18 cellular contexts compared by ENCODE assay signal in the genomic region with DNA sequence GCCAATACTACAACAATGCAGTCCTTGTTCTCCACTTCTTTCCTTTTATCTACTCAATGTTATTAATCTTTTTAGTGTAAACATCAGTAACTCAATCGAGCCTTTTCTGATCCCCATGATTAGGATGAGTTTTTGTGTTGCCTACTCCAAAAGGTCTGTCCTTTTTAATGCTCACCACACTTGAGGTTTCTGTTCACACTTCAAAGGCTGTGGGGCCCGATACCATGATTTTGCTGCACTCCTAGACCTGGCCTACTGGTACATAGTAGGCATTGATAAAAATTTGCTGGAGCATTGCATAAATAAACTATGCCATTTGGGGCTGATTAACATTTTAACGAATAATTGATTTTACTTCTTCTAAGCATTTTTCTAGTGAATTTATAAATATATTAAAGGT.
DNase-seq lines count a peak whose midpoint lies in the region; ATAC-seq lines count a peak whose summit lies in the region.
"Had no signal": no experiment of that assay in that cellular context is flagged by ENCODE, and none has a peak within 500 bp of the region (broad histone marks: within the 10 kb centered on the region; RNA-seq: fewer than 3 reads in every experiment).

No MANE protein-coding gene starts in this region.

- H3K27me3 Mint-ChIP-seq in activated T-cell treated with anti-CD3 and anti-CD28 coated beads, Interleukin-2, amount 50 U/mL, for 72 hours (ENCODE audit: low read depth) = no peaks in the 10 kb centered on the region
- no peaks in the 10 kb centered on the region for H3K27me3 Mint-ChIP-seq in T-helper 17 cell
- no peaks in the 10 kb centered on the region for H3K27me3 Mint-ChIP-seq in effector memory CD8-positive, alpha-beta T cell

- H3K4me1 Mint-ChIP-seq in activated T-cell treated with anti-CD3 and anti-CD28 coated beads, Interleukin-2, amount 50 U/mL, for 72 hours (ENCODE audit: low read depth) = peaks cover 38% of the 10 kb centered on the region
- H3K4me1 Mint-ChIP-seq in T-helper 17 cell = peaks cover 31% of the 10 kb centered on the region
- peaks cover 28 to 60% of the 10 kb centered on the region in 2 donors for H3K4me1 Mint-ChIP-seq in effector memory CD8-positive, alpha-beta T cell (ENCODE audit: low read depth in 2 of 2)

- no peak for ATAC-seq in activated T-cell treated with anti-CD3 and anti-CD28 coated beads, Interleukin-2, amount 50 U/mL, for 72 hours (replicated peaks in 1 of 2)
- ATAC-seq in T-helper 17 cell (no peak), HG02973 (IDR thresholded peaks at IDR 0.05; ENCODE audit: unreplicated experiment) (no peak), GM21576 (IDR thresholded peaks at IDR 0.05; ENCODE audit: unreplicated experiment) (no peak), HG03565 (IDR thresholded peaks at IDR 0.05; ENCODE audit: unreplicated experiment) (no peak)
- ATAC-seq in effector memory CD8-positive, alpha-beta T cell (replicated peaks) = peak; percentile 58
- ATAC-seq: PC-3 had no signal

- H3K4me3 Mint-ChIP-seq in activated T-cell treated with anti-CD3 and anti-CD28 coated beads, Interleukin-2, amount 50 U/mL, for 72 hours = peak overlapping the region in 1 of 2 donors; percentile 76
- H3K4me3 Mint-ChIP-seq in T-helper 17 cell = peak overlapping the region; percentile 28
- H3K4me3 Mint-ChIP-seq in effector memory CD8-positive, alpha-beta T cell = peak overlapping the region in 1 of 2 donors; percentile 30

- peaks cover 4 to 7% of the 10 kb centered on the region in 2 donors for H3K9me3 Mint-ChIP-seq in activated T-cell treated with anti-CD3 and anti-CD28 coated beads, Interleukin-2, amount 50 U/mL, for 72 hours
- no peaks in the 10 kb centered on the region for H3K9me3 Mint-ChIP-seq in effector memory CD8-positive, alpha-beta T cell

- H3K27ac Mint-ChIP-seq in activated T-cell treated with anti-CD3 and anti-CD28 coated beads, Interleukin-2, amount 50 U/mL, for 72 hours = peak overlapping the region; percentile 34
- H3K27ac Mint-ChIP-seq in T-helper 17 cell = peak overlapping the region; percentile 80
- peak overlapping the region in 1 of 2 donors; percentile 97 for H3K27ac Mint-ChIP-seq in effector memory CD8-positive, alpha-beta T cell

- H3K9me3 ChIP-seq in T-helper 17 cell (ENCODE audit: control insufficient read depth, low read length, poor library complexity, severe bottlenecking) = no peaks in the 10 kb centered on the region
- H3K9me3 ChIP-seq: SK-N-SH had no signal

- H3K36me3 Mint-ChIP-seq in activated T-cell treated with anti-CD3 and anti-CD28 coated beads, Interleukin-2, amount 50 U/mL, for 72 hours (ENCODE audit: insufficient read depth in 2 of 2) = peaks cover 6 to 10% of the 10 kb centered on the region in 2 donors
- H3K36me3 Mint-ChIP-seq in T-helper 17 cell (ENCODE audit: low read depth) = peaks cover 3% of the 10 kb centered on the region
- peaks cover 10% of the 10 kb centered on the region for H3K36me3 Mint-ChIP-seq in effector memory CD8-positive, alpha-beta T cell (ENCODE audit: insufficient read depth)

- DNase-seq in activated T-cell treated with anti-CD3 and anti-CD28 coated beads, Interleukin-2, amount 50 U/mL, for 72 hours = no peak
- no peak for DNase-seq in activated T-cell treated with anti-CD3 and anti-CD28 coated beads, Interleukin-2, amount 50 U/mL, for 1 hour
- DNase-seq in T-helper 17 cell (no peak), COR-L47 (lab: John Stamatoyannopoulos, UW) (no peak)
- DNase-seq in effector memory CD8-positive, alpha-beta T cell = no peak
- DNase-seq: AML-193, MV-4-11, NCI-H1417, NCI-H187 treated with DMSO at 0.1 percent for 48 hours, NCI-H2227 treated with DMSO at 0.1 percent for 48 hours, NCI-H510A treated with DMSO at 0.1 percent for 48 hours, PC-3, RPMI8226, SHP77 treated with DMSO at 0.1 percent for 48 hours, SK-N-SH had no signal
